ENCODE assay signal across 9 cellular contexts in the genomic region with DNA sequence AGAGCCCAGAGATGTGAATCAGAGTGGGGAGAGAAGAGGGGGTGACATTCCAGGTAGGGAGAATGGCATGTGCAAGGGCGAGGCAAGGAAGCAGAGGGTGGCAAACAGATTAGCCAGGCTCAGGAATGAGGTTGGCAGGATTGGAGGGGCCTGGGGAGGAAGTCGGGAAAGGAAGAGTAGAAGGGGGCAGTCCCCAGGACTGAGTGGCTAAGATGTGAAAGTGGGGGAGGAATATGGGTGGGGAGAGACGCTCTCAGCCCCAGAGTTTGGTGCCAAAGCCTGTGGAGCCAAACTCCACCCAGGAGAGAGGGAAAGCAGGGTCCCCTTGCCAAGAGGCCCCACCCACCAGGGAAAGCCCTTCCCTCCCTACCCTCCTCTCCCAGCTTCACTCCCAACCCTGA. TPM values are rescaled to one million over a fixed set of nuclear protein-coding genes. Genes with fewer than 3 reads are reported as not detected.
DNase-seq lines count a peak whose midpoint lies in the region; ATAC-seq and TF ChIP-seq lines count a peak whose summit lies in the region.
"Had no signal": no experiment of that assay in that cellular context is flagged by ENCODE, and none has a peak within 500 bp of the region (broad histone marks: within the 10 kb centered on the region; RNA-seq: fewer than 3 reads in every experiment).

No MANE protein-coding gene starts in this region.

- no peaks in the 10 kb centered on the region for H3K36me3 Mint-ChIP-seq in HFFc6 (ENCODE audit: low read depth)
- H3K36me3 Mint-ChIP-seq in activated CD8-positive, alpha-beta T cell treated with anti-CD3 and anti-CD28 coated beads, Interleukin-2, amount 10 ng/mL, durations not matched to agents 7 days and 5 days (ENCODE audit: low read depth) = no peaks in the 10 kb centered on the region
- H3K36me3 Mint-ChIP-seq in stimulated activated effector memory CD8-positive, alpha-beta T cell treated with anti-CD3 and anti-CD28 coated beads, Interleukin-12 subunit alpha, Interleukin-12 subunit beta, amount 100 ng/mL, for 72 hours = peaks cover 7% of the 10 kb centered on the region

- H3K27me3 ChIP-seq in left ventricle myocardium inferior (ENCODE audit: low read depth) = no peaks in the 10 kb centered on the region

- H3K4me3 ChIP-seq in left ventricle myocardium inferior (no peak overlapping the region), foreskin fibroblast (ENCODE audit: low read depth in 1 of 2, low read length in 2 of 2) (no peak overlapping the region)

- H3K9me3 ChIP-seq in left ventricle myocardium inferior (replicated peaks) = no peaks in the 10 kb centered on the region

- DNase-seq in HFFc6 (no peak), left ventricle myocardium inferior (peak; percentile 72), hypothalamus (lab: John Stamatoyannopoulos, UW) (no peak), NCI-H2227 (lab: John Stamatoyannopoulos, UW; ENCODE audit: unreplicated experiment) (no peak), foreskin fibroblast (no peak), RKO (ENCODE audit: low spot score) (no peak)
- no peak for DNase-seq in activated CD8-positive, alpha-beta T cell treated with anti-CD3 and anti-CD28 coated beads, Interleukin-2, amount 10 ng/mL, durations not matched to agents 7 days and 5 days
- no peak for DNase-seq in stimulated activated effector memory CD8-positive, alpha-beta T cell treated with anti-CD3 and anti-CD28 coated beads, Interleukin-12 subunit alpha, Interleukin-12 subunit beta, amount 100 ng/mL, for 72 hours (ENCODE audit: low spot score in 2 of 2)
- DNase-seq: mesendoderm had no signal

- peaks cover 100% of the 10 kb centered on the region for H3K4me1 ChIP-seq in left ventricle myocardium inferior

- no peaks in the 10 kb centered on the region for H3K36me3 ChIP-seq in left ventricle myocardium inferior

- POLR2A ChIA-PET in activated CD8-positive, alpha-beta T cell treated with anti-CD3 and anti-CD28 coated beads, Interleukin-2, amount 10 ng/mL, durations not matched to agents 7 days and 5 days (lab: Charles Lee) = interaction anchor here (0.9 to 2.1 kb wide), 4 partner anchors 8 to 17 kb away, joined by 3 to 14 read pairs (median 10); no protein-coding TSS in a partner anchor

- CTCF ChIA-PET in activated CD8-positive, alpha-beta T cell treated with anti-CD3 and anti-CD28 coated beads, Interleukin-2, amount 10 ng/mL, durations not matched to agents 7 days and 5 days (lab: Charles Lee) = interaction anchor here (1.2 to 21.0 kb wide), 4 partner anchors 8 to 59 kb away, joined by 3 to 1049 read pairs (median 14); a partner anchor contains a TSS

- H3K4me3 Mint-ChIP-seq in HFFc6 = no peak overlapping the region
- H3K4me3 Mint-ChIP-seq in activated CD8-positive, alpha-beta T cell treated with anti-CD3 and anti-CD28 coated beads, Interleukin-2, amount 10 ng/mL, durations not matched to agents 7 days and 5 days = no peak overlapping the region
- H3K4me3 Mint-ChIP-seq in stimulated activated effector memory CD8-positive, alpha-beta T cell treated with anti-CD3 and anti-CD28 coated beads, Interleukin-12 subunit alpha, Interleukin-12 subunit beta, amount 100 ng/mL, for 72 hours = peak overlapping the region; percentile 32

- no peaks in the 10 kb centered on the region for H3K9me3 Mint-ChIP-seq in HFFc6
- H3K9me3 Mint-ChIP-seq in activated CD8-positive, alpha-beta T cell treated with anti-CD3 and anti-CD28 coated beads, Interleukin-2, amount 10 ng/mL, durations not matched to agents 7 days and 5 days (ENCODE audit: insufficient read depth) = no peaks in the 10 kb centered on the region
- H3K9me3 Mint-ChIP-seq in stimulated activated effector memory CD8-positive, alpha-beta T cell treated with anti-CD3 and anti-CD28 coated beads, Interleukin-12 subunit alpha, Interleukin-12 subunit beta, amount 100 ng/mL, for 72 hours = no peaks in the 10 kb centered on the region

- peak overlapping the region; percentile 34; the same call in 1 of the 2 replicates for H3K27ac Mint-ChIP-seq in HFFc6
- H3K27ac Mint-ChIP-seq in activated CD8-positive, alpha-beta T cell treated with anti-CD3 and anti-CD28 coated beads, Interleukin-2, amount 10 ng/mL, durations not matched to agents 7 days and 5 days = peak overlapping the region; percentile 90
- peak overlapping the region; percentile 97 for H3K27ac Mint-ChIP-seq in stimulated activated effector memory CD8-positive, alpha-beta T cell treated with anti-CD3 and anti-CD28 coated beads, Interleukin-12 subunit alpha, Interleukin-12 subunit beta, amount 100 ng/mL, for 72 hours

- peaks cover 83% of the 10 kb centered on the region for H3K4me1 Mint-ChIP-seq in HFFc6 (ENCODE audit: low read depth)
- peaks cover 85% of the 10 kb centered on the region for H3K4me1 Mint-ChIP-seq in activated CD8-positive, alpha-beta T cell treated with anti-CD3 and anti-CD28 coated beads, Interleukin-2, amount 10 ng/mL, durations not matched to agents 7 days and 5 days (ENCODE audit: low read depth)
- H3K4me1 Mint-ChIP-seq in stimulated activated effector memory CD8-positive, alpha-beta T cell treated with anti-CD3 and anti-CD28 coated beads, Interleukin-12 subunit alpha, Interleukin-12 subunit beta, amount 100 ng/mL, for 72 hours = peaks cover 88% of the 10 kb centered on the region

- H3K27me3 Mint-ChIP-seq in HFFc6 (ENCODE audit: insufficient read depth) = no peaks in the 10 kb centered on the region; the same call in 1 of the 2 replicates
- H3K27me3 Mint-ChIP-seq in activated CD8-positive, alpha-beta T cell treated with anti-CD3 and anti-CD28 coated beads, Interleukin-2, amount 10 ng/mL, durations not matched to agents 7 days and 5 days (ENCODE audit: low read depth) = no peaks in the 10 kb centered on the region

- intact Hi-C loops in left ventricle myocardium inferior (cut with micrococcal nuclease) = no loop called here

- H3K27ac ChIP-seq in left ventricle myocardium inferior (replicated peaks) = peak overlapping the region; percentile 99

- no peak for ATAC-seq in activated CD8-positive, alpha-beta T cell treated with anti-CD3 and anti-CD28 coated beads, Interleukin-2, amount 10 ng/mL, durations not matched to agents 7 days and 5 days
- ATAC-seq in stimulated activated effector memory CD8-positive, alpha-beta T cell treated with anti-CD3 and anti-CD28 coated beads, Interleukin-12 subunit alpha, Interleukin-12 subunit beta, amount 100 ng/mL, for 72 hours = no peak

- TF ChIP-seq CTCF in HFFc6 (IDR thresholded peaks at IDR 0.05) (no peak), left ventricle myocardium inferior (IDR thresholded peaks at IDR 0.05; ENCODE audit: borderline replicate concordance) (no peak), foreskin fibroblast (IDR thresholded peaks at IDR 0.05; ENCODE audit: low read depth, low read length) (no peak)

RNA-seq across cellular contexts. Expression of a gene that starts 5.5 kb away (rescaled TPM):
- total RNA-seq in HFFc6 (2021; fragmentation: NEBNext Ultra II Directional; extraction: Animal tissue kit (Norgen Biotek cat#: 25700)) = 100 to 1,000 TPM; 104 to 120 (median 108) TPM
- total RNA-seq in activated CD8-positive, alpha-beta T cell treated with anti-CD3 and anti-CD28 coated beads, Interleukin-2, amount 10 ng/mL, durations not matched to agents 7 days and 5 days = 100 to 1,000 TPM; 180 to 207 TPM
- total RNA-seq in left ventricle myocardium inferior = 47.1 TPM

RNA-seq across cellular contexts. Expression of a gene that starts 52.2 kb away (rescaled TPM):
- 10 to 100 TPM; 18.8 to 24.5 (median 21.0) TPM for total RNA-seq in HFFc6 (2021; fragmentation: NEBNext Ultra II Directional; extraction: Animal tissue kit (Norgen Biotek cat#: 25700))
- total RNA-seq in activated CD8-positive, alpha-beta T cell treated with anti-CD3 and anti-CD28 coated beads, Interleukin-2, amount 10 ng/mL, durations not matched to agents 7 days and 5 days = 1 to 10 TPM; 7.0 to 8.1 TPM
- 25.3 TPM for total RNA-seq in left ventricle myocardium inferior

Comparison
In these comparisons a context has a peak if more than half of its experiments do, and no peak if none do; other contexts are left out.
1. H3K27ac Mint-ChIP-seq: peak in every context shown above with its lines; median percentile 97 in stimulated activated effector memory CD8-positive, alpha-beta T cell treated with anti-CD3 and anti-CD28 coated beads, Interleukin-12 subunit alpha, Interleukin-12 subunit beta, amount 100 ng/mL, for 72 hours; 90 in activated CD8-positive, alpha-beta T cell treated with anti-CD3 and anti-CD28 coated beads, Interleukin-2, amount 10 ng/mL, durations not matched to agents 7 days and 5 days; 34 in HFFc6.